In genomic region chr5:31569065-31569464, GRCh38 we compare ENCODE assay signal across 22 cellular contexts.
"Had no signal": no experiment of that assay in that cellular context is flagged by ENCODE, and none has a peak within 500 bp of the region (broad histone marks: within the 10 kb centered on the region; RNA-seq: fewer than 3 reads in every experiment).

No MANE protein-coding gene starts in this region.

- ATAC-seq: SK-N-SH treated with all-trans-retinoic acid at 6 μM for 48 hours had no signal

- H3K9me3 ChIP-seq: SJSA1 had no signal

- H3K27me3 ChIP-seq: SJSA1 had no signal

- FAIRE-seq: RCC 7860 had no signal

- H3K9ac ChIP-seq: KMS-11 had no signal

- H3K4me1 ChIP-seq: SJSA1 had no signal

- DNase-seq: IMR-90, MV-4-11, NCI-H1048, NCI-H1105, NCI-H1417, NCI-H1436 treated with DMSO at 0.1 percent for 48 hours, NCI-H1694, NCI-H1930, NCI-H2081, NCI-H2107, NCI-H2227 treated with DMSO at 0.1 percent for 48 hours, NCI-H524, NCI-H69, NCI-H774, Right ventricle myocardium superior, RPMI8226, SIG-M5, T-helper 1 cell had no signal

- H3K27ac ChIP-seq: KMS-11, SJSA1 had no signal

- H3K4me2 ChIP-seq: KMS-11 had no signal

- H3K36me3 ChIP-seq: SJSA1 had no signal

- H3K4me3 ChIP-seq: SJSA1 had no signal
